Comparison of ENCODE assay signal across 9 cellular contexts in genomic region chr4:2598661-2599654, GRCh38.
DNase-seq lines count a peak whose midpoint lies in the region; ATAC-seq, FAIRE-seq and TF ChIP-seq lines count a peak whose summit lies in the region.
"Had no signal": no experiment of that assay in that cellular context is flagged by ENCODE, and none has a peak within 500 bp of the region (broad histone marks: within the 10 kb centered on the region; RNA-seq: fewer than 3 reads in every experiment).

No MANE protein-coding gene starts in this region.

- POLR2A ChIA-PET in activated CD8-positive, alpha-beta T cell treated with anti-CD3 and anti-CD28 coated beads for 36 hours (lab: Charles Lee), result interaction anchor here (0.6 kb wide), 1 partner anchor 8 kb away, joined by 3 read pairs; no protein-coding TSS in a partner anchor

- 50 to 62% (median 59%) methylated on average over 16 of the region's 16 CpGs for WGBS in small intestine, 3 donors

- H3K9me3 ChIP-seq in CD4-positive, CD25-positive, alpha-beta regulatory T cell (ENCODE audit: control insufficient read depth in 2 of 2, low read length in 2 of 2), result no peaks in the 10 kb centered on the region
- no peaks in the 10 kb centered on the region for H3K9me3 ChIP-seq in small intestine (ENCODE audit: control insufficient read depth, low read depth)

- CTCF ChIA-PET in activated CD8-positive, alpha-beta T cell treated with anti-CD3 and anti-CD28 coated beads for 36 hours (lab: Charles Lee), result no interaction called here

- DNase-seq in CD4-positive, CD25-positive, alpha-beta regulatory T cell, result peak in 1 of 3 donors; percentile 31
- DNase-seq in activated CD8-positive, alpha-beta T cell treated with anti-CD3 and anti-CD28 coated beads for 36 hours, result peak; percentile 31
- DNase-seq in left kidney (ENCODE audit: low read depth, low spot score) (peak; percentile 54), small intestine (no peak), OCI-M2 (lab: John Stamatoyannopoulos, UW; ENCODE audit: unreplicated experiment) (no peak), mucosa of gallbladder (ENCODE audit: low spot score) (no peak)

- H3K36me3 ChIP-seq in CD4-positive, CD25-positive, alpha-beta regulatory T cell (ENCODE audit: control insufficient read depth, insufficient read depth, low read length), result peaks cover 21% of the 10 kb centered on the region
- peaks cover 0 to 4% of the 10 kb centered on the region in 2 donors for H3K36me3 ChIP-seq in small intestine (ENCODE audit: control insufficient read depth in 2 of 2, insufficient read depth in 2 of 2, low read length in 2 of 2)

- H3K4me3 Mint-ChIP-seq in CD4-positive, CD25-positive, alpha-beta regulatory T cell, result peak overlapping the region; percentile 48 to 66 (median 61)
- peak overlapping the region; percentile 11 for H3K4me3 Mint-ChIP-seq in activated CD8-positive, alpha-beta T cell treated with anti-CD3 and anti-CD28 coated beads for 36 hours

- peak; percentile 80 to 82 for ATAC-seq in CD4-positive, CD25-positive, alpha-beta regulatory T cell (ENCODE audit: low read depth in 2 of 2)
- ATAC-seq in GM19328 (IDR thresholded peaks at IDR 0.05; ENCODE audit: unreplicated experiment), result peak; percentile 70
- peak; percentile 87 for ATAC-seq in HG03175 (IDR thresholded peaks at IDR 0.05; ENCODE audit: unreplicated experiment)
- peak; percentile 89 for ATAC-seq in activated CD8-positive, alpha-beta T cell treated with anti-CD3 and anti-CD28 coated beads for 36 hours

- no peak overlapping the region for H3K27ac ChIP-seq in CD4-positive, CD25-positive, alpha-beta regulatory T cell (ENCODE audit: insufficient read depth, low read length, poor library complexity, severe bottlenecking)
- peak overlapping the region in 1 of 2 donors; percentile 9 for H3K27ac ChIP-seq in small intestine (ENCODE audit: low read depth in 1 of 2, low read length in 1 of 2)

- no peaks in the 10 kb centered on the region for H3K9me3 Mint-ChIP-seq in CD4-positive, CD25-positive, alpha-beta regulatory T cell
- no peaks in the 10 kb centered on the region for H3K9me3 Mint-ChIP-seq in activated CD8-positive, alpha-beta T cell treated with anti-CD3 and anti-CD28 coated beads for 36 hours

- no peak for TF ChIP-seq CTCF in activated CD8-positive, alpha-beta T cell treated with anti-CD3 and anti-CD28 coated beads for 36 hours (IDR thresholded peaks at IDR 0.05)

- no peak overlapping the region for H3K4me3 ChIP-seq in CD4-positive, CD25-positive, alpha-beta regulatory T cell (ENCODE audit: low read depth, low read length)
- no peak overlapping the region for H3K4me3 ChIP-seq in small intestine (ENCODE audit: low read depth in 1 of 2, low read length in 2 of 2)

- FAIRE-seq in small intestine (lab: Jason Lieb, UNC), result no peak
- FAIRE-seq: colon had no signal

- H3K27me3 Mint-ChIP-seq in CD4-positive, CD25-positive, alpha-beta regulatory T cell, result no peaks in the 10 kb centered on the region
- no peaks in the 10 kb centered on the region for H3K27me3 Mint-ChIP-seq in activated CD8-positive, alpha-beta T cell treated with anti-CD3 and anti-CD28 coated beads for 36 hours

- H3K4me1 Mint-ChIP-seq in CD4-positive, CD25-positive, alpha-beta regulatory T cell, result peaks cover 30 to 68% (median 49%) of the 10 kb centered on the region in 4 donors
- H3K4me1 Mint-ChIP-seq in activated CD8-positive, alpha-beta T cell treated with anti-CD3 and anti-CD28 coated beads for 36 hours (ENCODE audit: low read depth), result peaks cover 48% of the 10 kb centered on the region

- peaks cover 17% of the 10 kb centered on the region for H3K4me1 ChIP-seq in CD4-positive, CD25-positive, alpha-beta regulatory T cell (ENCODE audit: control insufficient read depth, insufficient read depth, low read length, poor library complexity, severe bottlenecking)
- H3K4me1 ChIP-seq in small intestine (ENCODE audit: control insufficient read depth in 2 of 2, insufficient read depth in 1 of 2, low read depth in 1 of 2, low read length in 1 of 2), result no peaks in the 10 kb centered on the region

- H3K27ac Mint-ChIP-seq in CD4-positive, CD25-positive, alpha-beta regulatory T cell, result peak overlapping the region; percentile 78 to 96 (median 88)
- peak overlapping the region; percentile 72 for H3K27ac Mint-ChIP-seq in activated CD8-positive, alpha-beta T cell treated with anti-CD3 and anti-CD28 coated beads for 36 hours

- intact Hi-C loops in activated CD8-positive, alpha-beta T cell treated with anti-CD3 and anti-CD28 coated beads for 36 hours (cut with micrococcal nuclease), result no loop called here

- peaks cover 28% of the 10 kb centered on the region for H3K36me3 Mint-ChIP-seq in CD4-positive, CD25-positive, alpha-beta regulatory T cell
- H3K36me3 Mint-ChIP-seq in activated CD8-positive, alpha-beta T cell treated with anti-CD3 and anti-CD28 coated beads for 36 hours (ENCODE audit: low read depth), result peaks cover 28% of the 10 kb centered on the region

- H3K27me3 ChIP-seq in CD4-positive, CD25-positive, alpha-beta regulatory T cell (ENCODE audit: control insufficient read depth, insufficient read depth, low read length), result no peaks in the 10 kb centered on the region
- H3K27me3 ChIP-seq in small intestine (ENCODE audit: control insufficient read depth in 2 of 2, insufficient read depth in 2 of 2, low read length in 2 of 2), result no peaks in the 10 kb centered on the region

Comparison
In these comparisons a context has a peak if more than half of its experiments do, and no peak if none do; other contexts are left out.
1. DNase-seq: peak in activated CD8-positive, alpha-beta T cell treated with anti-CD3 and anti-CD28 coated beads for 36 hours (single experiment) and left kidney (single experiment); none in small intestine (single experiment), OCI-M2 (single experiment) and mucosa of gallbladder (single experiment).
2. Peak in every context shown above with its lines, with median percentiles within 50 percentile points of each other: ATAC-seq.